In the genomic region with DNA sequence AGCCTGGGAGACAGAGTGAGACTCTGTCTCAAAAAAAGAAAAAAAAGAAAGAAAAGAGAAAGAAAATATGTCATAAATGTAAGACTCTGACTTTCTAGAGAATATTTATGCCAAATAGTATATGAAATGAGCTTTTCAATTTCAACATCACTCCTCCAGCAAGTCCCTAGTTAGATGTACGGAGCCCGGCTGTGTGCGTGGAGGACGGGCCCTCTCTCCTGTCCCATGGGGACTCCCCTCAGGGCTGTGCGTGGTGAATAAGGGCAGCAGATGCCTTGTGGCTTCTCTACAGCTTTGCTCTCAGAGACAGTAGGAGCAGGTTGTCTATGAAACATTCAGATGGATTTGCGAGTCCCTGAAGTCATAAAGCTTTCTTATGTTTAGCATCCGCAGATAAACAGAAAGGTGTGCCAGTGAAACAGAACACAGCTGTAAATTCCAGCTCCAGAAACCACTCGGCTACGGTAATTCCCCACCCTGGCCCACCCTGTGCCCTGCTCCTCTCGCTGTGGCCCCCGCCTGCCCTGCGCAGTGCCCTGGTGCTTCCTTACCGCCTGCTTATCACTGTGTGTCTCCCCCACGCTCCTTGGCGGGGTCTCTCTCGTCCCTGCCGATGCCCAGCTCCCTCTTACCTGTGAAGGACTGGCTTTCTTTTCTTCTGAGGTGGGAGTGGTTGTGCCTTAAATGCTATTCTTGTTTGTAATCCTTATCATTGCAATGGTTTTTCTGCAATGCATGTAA, we compare ENCODE assay signal across 20 cellular contexts. TPM values are rescaled to one million over a fixed set of nuclear protein-coding genes. Genes with fewer than 3 reads are reported as not detected.
DNase-seq lines count a peak whose midpoint lies in the region; ATAC-seq and TF ChIP-seq lines count a peak whose summit lies in the region.
"Had no signal": no experiment of that assay in that cellular context is flagged by ENCODE, and none has a peak within 500 bp of the region (broad histone marks: within the 10 kb centered on the region; RNA-seq: fewer than 3 reads in every experiment).

No MANE protein-coding gene starts in this region.

- H3K27me3 Mint-ChIP-seq in natural killer cell treated with Interleukin-12 subunit alpha and Interleukin-12 subunit beta and Interleukin-15 and Interleukin-18, amount 100 ng/mL, for 72 hours: no peaks in the 10 kb centered on the region
- H3K27me3 Mint-ChIP-seq in natural killer cell (ENCODE audit: low read depth in 2 of 2) (no peaks in the 10 kb centered on the region), nephron progenitor cell (ENCODE audit: low read depth, poor library complexity) (no peaks in the 10 kb centered on the region)
- H3K27me3 Mint-ChIP-seq: B cell; CD4-positive, alpha-beta T cell had no signal

- H3K4me1 ChIP-seq in upper lobe of right lung: no peaks in the 10 kb centered on the region
- H3K4me1 ChIP-seq: HAP-1 had no signal

- no peak overlapping the region for H3K27ac Mint-ChIP-seq in natural killer cell treated with Interleukin-12 subunit alpha and Interleukin-12 subunit beta and Interleukin-15 and Interleukin-18, amount 100 ng/mL, for 72 hours
- H3K27ac Mint-ChIP-seq in natural killer cell (no peak overlapping the region), nephron progenitor cell (peak overlapping the region; percentile 39)
- H3K27ac Mint-ChIP-seq: CD4-positive, alpha-beta T cell; HFFc6 had no signal

- no peak for TF ChIP-seq CTCF in natural killer cell (IDR thresholded peaks at IDR 0.05)
- TF ChIP-seq CTCF in NB4 (IDR thresholded peaks at IDR 0.05; ENCODE audit: low read depth, low read length): no peak
- no peak for TF ChIP-seq CTCF in nephron progenitor cell (IDR thresholded peaks at IDR 0.05)
- TF ChIP-seq CTCF in upper lobe of right lung (IDR thresholded peaks at IDR 0.05): no peak

- H3K36me3 ChIP-seq in upper lobe of right lung: peaks cover 68% of the 10 kb centered on the region
- H3K36me3 ChIP-seq: HAP-1 had no signal

- peak; percentile 59 for DNase-seq in natural killer cell treated with Interleukin-12 subunit alpha and Interleukin-12 subunit beta and Interleukin-15 and Interleukin-18, amount 100 ng/mL, for 72 hours (ENCODE audit: low spot score)
- DNase-seq in natural killer cell (no peak), NB4 (ENCODE audit: low read depth) (peak; percentile 43), nephron progenitor cell (no peak), upper lobe of right lung (no peak), left colon (no peak)
- DNase-seq: Calu3; CD4-positive, alpha-beta T cell; COR-L47; DMS53; DMS79 treated with DMSO at 0.1 percent for 48 hours; GF-D8; GOT3; HFFc6 had no signal

- no peak for TF ChIP-seq POLR2A in NB4 (IDR thresholded peaks at IDR 0.05; ENCODE audit: extremely low read depth, insufficient read length)

- H3K9me3 Mint-ChIP-seq in natural killer cell treated with Interleukin-12 subunit alpha and Interleukin-12 subunit beta and Interleukin-15 and Interleukin-18, amount 100 ng/mL, for 72 hours: no peaks in the 10 kb centered on the region
- H3K9me3 Mint-ChIP-seq in natural killer cell (no peaks in the 10 kb centered on the region), nephron progenitor cell (no peaks in the 10 kb centered on the region)
- H3K9me3 Mint-ChIP-seq: CD14-positive monocyte; CD4-positive, alpha-beta T cell; HFFc6 had no signal

- H3K9me3 ChIP-seq in upper lobe of right lung: no peaks in the 10 kb centered on the region
- H3K9me3 ChIP-seq: BLaER1 treated with 17β-estradiol and CSF1 and Interleukin-3, amounts not matched to agents 10 nM and 100 nM; HAP-1 had no signal

- no peaks in the 10 kb centered on the region for H3K27me3 ChIP-seq in upper lobe of right lung

- intact Hi-C loops in natural killer cell (cut with micrococcal nuclease) (no loop called here), upper lobe of right lung (cut with DNase I) (no loop called here), left colon (cut with DNase I, micrococcal nuclease) (no loop called here)

- no peaks in the 10 kb centered on the region for H3K4me1 Mint-ChIP-seq in natural killer cell treated with Interleukin-12 subunit alpha and Interleukin-12 subunit beta and Interleukin-15 and Interleukin-18, amount 100 ng/mL, for 72 hours (ENCODE audit: low read depth in 2 of 2)
- H3K4me1 Mint-ChIP-seq in natural killer cell (no peaks in the 10 kb centered on the region), nephron progenitor cell (peaks cover 6% of the 10 kb centered on the region)
- H3K4me1 Mint-ChIP-seq: CD14-positive monocyte had no signal

- no peaks in the 10 kb centered on the region for H3K36me3 Mint-ChIP-seq in natural killer cell treated with Interleukin-12 subunit alpha and Interleukin-12 subunit beta and Interleukin-15 and Interleukin-18, amount 100 ng/mL, for 72 hours
- H3K36me3 Mint-ChIP-seq in natural killer cell (no peaks in the 10 kb centered on the region), nephron progenitor cell (ENCODE audit: low read depth) (peaks cover 21% of the 10 kb centered on the region)

- H3K27ac ChIP-seq in upper lobe of right lung: no peak overlapping the region
- H3K27ac ChIP-seq: BLaER1 treated with 17β-estradiol and CSF1 and Interleukin-3, amounts not matched to agents 10 nM and 100 nM had no signal

- no peak for ATAC-seq in natural killer cell treated with Interleukin-12 subunit alpha and Interleukin-12 subunit beta and Interleukin-15 and Interleukin-18, amount 100 ng/mL, for 72 hours
- ATAC-seq in natural killer cell: no peak
- no peak for ATAC-seq in upper lobe of right lung
- ATAC-seq in left colon: no peak

- H3K4me3 Mint-ChIP-seq in natural killer cell treated with Interleukin-12 subunit alpha and Interleukin-12 subunit beta and Interleukin-15 and Interleukin-18, amount 100 ng/mL, for 72 hours: no peak overlapping the region
- no peak overlapping the region for H3K4me3 Mint-ChIP-seq in natural killer cell
- H3K4me3 Mint-ChIP-seq in nephron progenitor cell: no peak overlapping the region
- H3K4me3 Mint-ChIP-seq: B cell; CD14-positive monocyte; CD4-positive, alpha-beta T cell; HFFc6 had no signal

- no peak overlapping the region for H3K4me3 ChIP-seq in NB4 (ENCODE audit: low read depth, low read length)
- H3K4me3 ChIP-seq in upper lobe of right lung: no peak overlapping the region
- H3K4me3 ChIP-seq: BLaER1 treated with 17β-estradiol and CSF1 and Interleukin-3, amounts not matched to agents 10 nM and 100 nM; HAP-1 had no signal

RNA-seq across cellular contexts. Expression of gene HGFAC, which starts 13.9 kb away (rescaled TPM):
- total RNA-seq in natural killer cell treated with Interleukin-12 subunit alpha and Interleukin-12 subunit beta and Interleukin-15 and Interleukin-18, amount 100 ng/mL, for 72 hours: not detected
- total RNA-seq in natural killer cell (under 1 TPM in 2 of 3 donors, not detected in 1; 0.43 to 0.54 TPM), upper lobe of right lung (1.2 TPM), left colon (not detected)
- total RNA-seq: B cell, Calu3, Daoy, G401 had no signal

RNA-seq across cellular contexts. Expression of gene DOK7, which starts 35.2 kb away (rescaled TPM):
- under 1 TPM in 1 of 2 donors, not detected in 1; 0.17 TPM for total RNA-seq in natural killer cell treated with Interleukin-12 subunit alpha and Interleukin-12 subunit beta and Interleukin-15 and Interleukin-18, amount 100 ng/mL, for 72 hours
- 1 to 10 TPM; 1.3 to 2.9 (median 1.6) TPM for total RNA-seq in natural killer cell
- total RNA-seq in upper lobe of right lung: 3.6 TPM
- under 1 TPM; 0.24 to 0.70 TPM for total RNA-seq in left colon
- total RNA-seq: CD4-positive, alpha-beta T cell; G401; HFFc6 had no signal

Comparison
In these comparisons a context has a peak if more than half of its experiments do, and no peak if none do; other contexts are left out.
1. DNase-seq: peak in natural killer cell treated with Interleukin-12 subunit alpha and Interleukin-12 subunit beta and Interleukin-15 and Interleukin-18, amount 100 ng/mL, for 72 hours (single experiment) and NB4 (single experiment); none in natural killer cell (single experiment), nephron progenitor cell (single experiment), upper lobe of right lung (single experiment) and left colon (0 of 2).